Comparison of ENCODE assay signal across 2 cellular contexts in the genomic region with DNA sequence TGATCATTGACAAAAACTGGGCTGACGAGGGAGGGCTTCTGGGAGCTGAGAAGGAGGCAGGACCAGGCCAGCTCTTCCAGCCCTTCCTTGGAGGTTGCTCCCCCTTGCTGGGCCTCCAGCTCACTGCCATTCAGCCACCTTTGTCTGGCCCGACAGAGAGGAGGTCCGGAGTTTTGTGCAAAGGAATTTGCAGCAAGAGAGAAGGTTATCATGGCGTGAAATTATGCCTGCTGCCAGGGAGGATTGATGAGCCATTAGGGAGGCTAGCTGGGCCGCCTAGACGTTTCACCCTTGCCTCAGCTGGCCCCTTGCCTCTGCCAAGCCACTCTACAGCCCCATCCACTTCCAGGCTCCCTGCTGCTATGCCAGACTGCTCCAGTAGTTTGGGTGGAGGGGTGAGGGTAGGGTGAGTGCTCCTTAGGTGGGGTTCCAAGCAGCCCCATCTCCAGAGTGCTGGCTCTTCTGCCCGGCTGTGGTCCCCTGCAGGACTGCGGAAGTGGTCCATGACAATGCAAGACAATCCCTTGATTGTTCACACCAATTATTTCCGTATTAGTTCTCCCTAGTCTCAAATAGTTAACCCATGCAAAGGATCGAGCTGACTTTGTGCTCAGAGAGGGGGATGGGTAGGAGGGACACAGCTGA.
TF ChIP-seq lines count a peak whose summit lies in the region.

No MANE protein-coding gene starts in this region.

TF ChIP-seq in GM23338, 12 proteins besides CTCF, POLR2A, EP300 and RAD21 (continues in another document):
- no peak for TF ChIP-seq EZH2phosphoT487 (IDR thresholded peaks at IDR 0.05; ENCODE audit: unreplicated experiment)
- TF ChIP-seq, protein P1, sequence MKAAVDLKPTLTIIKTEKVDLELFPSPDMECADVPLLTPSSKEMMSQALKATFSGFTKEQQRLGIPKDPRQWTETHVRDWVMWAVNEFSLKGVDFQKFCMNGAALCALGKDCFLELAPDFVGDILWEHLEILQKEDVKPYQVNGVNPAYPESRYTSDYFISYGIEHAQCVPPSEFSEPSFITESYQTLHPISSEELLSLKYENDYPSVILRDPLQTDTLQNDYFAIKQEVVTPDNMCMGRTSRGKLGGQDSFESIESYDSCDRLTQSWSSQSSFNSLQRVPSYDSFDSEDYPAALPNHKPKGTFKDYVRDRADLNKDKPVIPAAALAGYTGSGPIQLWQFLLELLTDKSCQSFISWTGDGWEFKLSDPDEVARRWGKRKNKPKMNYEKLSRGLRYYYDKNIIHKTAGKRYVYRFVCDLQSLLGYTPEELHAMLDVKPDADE (IDR thresholded peaks at IDR 0.05), result no peak
- peak; percentile 16; the same call in 1 of the 2 replicates for TF ChIP-seq NANOG (IDR thresholded peaks at IDR 0.05; ENCODE audit: borderline replicate concordance)
- TF ChIP-seq CREB1 (CRISPR knock-in tag; IDR thresholded peaks at IDR 0.05; ENCODE audit: low read depth), result 0 out of 2 replicates have a peak, but pooled peaks have one; percentile 15
- TF ChIP-seq JUNB (IDR thresholded peaks at IDR 0.05; ENCODE audit: unreplicated experiment), result no peak
- TF ChIP-seq, protein P2, sequence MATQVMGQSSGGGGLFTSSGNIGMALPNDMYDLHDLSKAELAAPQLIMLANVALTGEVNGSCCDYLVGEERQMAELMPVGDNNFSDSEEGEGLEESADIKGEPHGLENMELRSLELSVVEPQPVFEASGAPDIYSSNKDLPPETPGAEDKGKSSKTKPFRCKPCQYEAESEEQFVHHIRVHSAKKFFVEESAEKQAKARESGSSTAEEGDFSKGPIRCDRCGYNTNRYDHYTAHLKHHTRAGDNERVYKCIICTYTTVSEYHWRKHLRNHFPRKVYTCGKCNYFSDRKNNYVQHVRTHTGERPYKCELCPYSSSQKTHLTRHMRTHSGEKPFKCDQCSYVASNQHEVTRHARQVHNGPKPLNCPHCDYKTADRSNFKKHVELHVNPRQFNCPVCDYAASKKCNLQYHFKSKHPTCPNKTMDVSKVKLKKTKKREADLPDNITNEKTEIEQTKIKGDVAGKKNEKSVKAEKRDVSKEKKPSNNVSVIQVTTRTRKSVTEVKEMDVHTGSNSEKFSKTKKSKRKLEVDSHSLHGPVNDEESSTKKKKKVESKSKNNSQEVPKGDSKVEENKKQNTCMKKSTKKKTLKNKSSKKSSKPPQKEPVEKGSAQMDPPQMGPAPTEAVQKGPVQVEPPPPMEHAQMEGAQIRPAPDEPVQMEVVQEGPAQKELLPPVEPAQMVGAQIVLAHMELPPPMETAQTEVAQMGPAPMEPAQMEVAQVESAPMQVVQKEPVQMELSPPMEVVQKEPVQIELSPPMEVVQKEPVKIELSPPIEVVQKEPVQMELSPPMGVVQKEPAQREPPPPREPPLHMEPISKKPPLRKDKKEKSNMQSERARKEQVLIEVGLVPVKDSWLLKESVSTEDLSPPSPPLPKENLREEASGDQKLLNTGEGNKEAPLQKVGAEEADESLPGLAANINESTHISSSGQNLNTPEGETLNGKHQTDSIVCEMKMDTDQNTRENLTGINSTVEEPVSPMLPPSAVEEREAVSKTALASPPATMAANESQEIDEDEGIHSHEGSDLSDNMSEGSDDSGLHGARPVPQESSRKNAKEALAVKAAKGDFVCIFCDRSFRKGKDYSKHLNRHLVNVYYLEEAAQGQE (IDR thresholded peaks at IDR 0.05; ENCODE audit: unreplicated experiment), result no peak
- TF ChIP-seq, protein P3, sequence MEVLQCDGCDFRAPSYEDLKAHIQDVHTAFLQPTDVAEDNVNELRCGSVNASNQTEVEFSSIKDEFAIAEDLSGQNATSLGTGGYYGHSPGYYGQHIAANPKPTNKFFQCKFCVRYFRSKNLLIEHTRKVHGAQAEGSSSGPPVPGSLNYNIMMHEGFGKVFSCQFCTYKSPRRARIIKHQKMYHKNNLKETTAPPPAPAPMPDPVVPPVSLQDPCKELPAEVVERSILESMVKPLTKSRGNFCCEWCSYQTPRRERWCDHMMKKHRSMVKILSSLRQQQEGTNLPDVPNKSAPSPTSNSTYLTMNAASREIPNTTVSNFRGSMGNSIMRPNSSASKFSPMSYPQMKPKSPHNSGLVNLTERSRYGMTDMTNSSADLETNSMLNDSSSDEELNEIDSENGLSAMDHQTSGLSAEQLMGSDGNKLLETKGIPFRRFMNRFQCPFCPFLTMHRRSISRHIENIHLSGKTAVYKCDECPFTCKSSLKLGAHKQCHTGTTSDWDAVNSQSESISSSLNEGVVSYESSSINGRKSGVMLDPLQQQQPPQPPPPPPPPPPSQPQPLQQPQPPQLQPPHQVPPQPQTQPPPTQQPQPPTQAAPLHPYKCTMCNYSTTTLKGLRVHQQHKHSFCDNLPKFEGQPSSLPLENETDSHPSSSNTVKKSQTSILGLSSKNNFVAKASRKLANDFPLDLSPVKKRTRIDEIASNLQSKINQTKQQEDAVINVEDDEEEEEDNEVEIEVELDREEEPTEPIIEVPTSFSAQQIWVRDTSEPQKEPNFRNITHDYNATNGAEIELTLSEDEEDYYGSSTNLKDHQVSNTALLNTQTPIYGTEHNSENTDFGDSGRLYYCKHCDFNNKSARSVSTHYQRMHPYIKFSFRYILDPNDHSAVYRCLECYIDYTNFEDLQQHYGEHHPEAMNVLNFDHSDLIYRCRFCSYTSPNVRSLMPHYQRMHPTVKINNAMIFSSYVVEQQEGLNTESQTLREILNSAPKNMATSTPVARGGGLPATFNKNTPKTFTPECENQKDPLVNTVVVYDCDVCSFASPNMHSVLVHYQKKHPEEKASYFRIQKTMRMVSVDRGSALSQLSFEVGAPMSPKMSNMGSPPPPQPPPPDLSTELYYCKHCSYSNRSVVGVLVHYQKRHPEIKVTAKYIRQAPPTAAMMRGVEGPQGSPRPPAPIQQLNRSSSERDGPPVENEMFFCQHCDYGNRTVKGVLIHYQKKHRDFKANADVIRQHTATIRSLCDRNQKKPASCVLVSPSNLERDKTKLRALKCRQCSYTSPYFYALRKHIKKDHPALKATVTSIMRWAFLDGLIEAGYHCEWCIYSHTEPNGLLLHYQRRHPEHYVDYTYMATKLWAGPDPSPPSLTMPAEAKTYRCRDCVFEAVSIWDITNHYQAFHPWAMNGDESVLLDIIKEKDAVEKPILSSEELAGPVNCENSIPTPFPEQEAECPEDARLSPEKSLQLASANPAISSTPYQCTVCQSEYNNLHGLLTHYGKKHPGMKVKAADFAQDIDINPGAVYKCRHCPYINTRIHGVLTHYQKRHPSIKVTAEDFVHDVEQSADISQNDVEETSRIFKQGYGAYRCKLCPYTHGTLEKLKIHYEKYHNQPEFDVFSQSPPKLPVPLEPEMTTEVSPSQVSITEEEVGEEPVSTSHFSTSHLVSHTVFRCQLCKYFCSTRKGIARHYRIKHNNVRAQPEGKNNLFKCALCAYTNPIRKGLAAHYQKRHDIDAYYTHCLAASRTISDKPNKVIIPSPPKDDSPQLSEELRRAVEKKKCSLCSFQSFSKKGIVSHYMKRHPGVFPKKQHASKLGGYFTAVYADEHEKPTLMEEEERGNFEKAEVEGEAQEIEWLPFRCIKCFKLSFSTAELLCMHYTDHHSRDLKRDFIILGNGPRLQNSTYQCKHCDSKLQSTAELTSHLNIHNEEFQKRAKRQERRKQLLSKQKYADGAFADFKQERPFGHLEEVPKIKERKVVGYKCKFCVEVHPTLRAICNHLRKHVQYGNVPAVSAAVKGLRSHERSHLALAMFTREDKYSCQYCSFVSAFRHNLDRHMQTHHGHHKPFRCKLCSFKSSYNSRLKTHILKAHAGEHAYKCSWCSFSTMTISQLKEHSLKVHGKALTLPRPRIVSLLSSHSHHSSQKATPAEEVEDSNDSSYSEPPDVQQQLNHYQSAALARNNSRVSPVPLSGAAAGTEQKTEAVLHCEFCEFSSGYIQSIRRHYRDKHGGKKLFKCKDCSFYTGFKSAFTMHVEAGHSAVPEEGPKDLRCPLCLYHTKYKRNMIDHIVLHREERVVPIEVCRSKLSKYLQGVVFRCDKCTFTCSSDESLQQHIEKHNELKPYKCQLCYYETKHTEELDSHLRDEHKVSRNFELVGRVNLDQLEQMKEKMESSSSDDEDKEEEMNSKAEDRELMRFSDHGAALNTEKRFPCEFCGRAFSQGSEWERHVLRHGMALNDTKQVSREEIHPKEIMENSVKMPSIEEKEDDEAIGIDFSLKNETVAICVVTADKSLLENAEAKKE (CRISPR knock-in tag; IDR thresholded peaks at IDR 0.05), result 0 out of 2 replicates have a peak, but pooled peaks have one; percentile 7

TF ChIP-seq in WTC11, 78 proteins besides CTCF, POLR2A, EP300 and RAD21:
- TF ChIP-seq, protein P4, sequence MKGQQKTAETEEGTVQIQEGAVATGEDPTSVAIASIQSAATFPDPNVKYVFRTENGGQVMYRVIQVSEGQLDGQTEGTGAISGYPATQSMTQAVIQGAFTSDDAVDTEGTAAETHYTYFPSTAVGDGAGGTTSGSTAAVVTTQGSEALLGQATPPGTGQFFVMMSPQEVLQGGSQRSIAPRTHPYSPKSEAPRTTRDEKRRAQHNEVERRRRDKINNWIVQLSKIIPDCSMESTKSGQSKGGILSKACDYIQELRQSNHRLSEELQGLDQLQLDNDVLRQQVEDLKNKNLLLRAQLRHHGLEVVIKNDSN (CRISPR knock-in tag; IDR thresholded peaks at IDR 0.05), result no peak
- 0 out of 2 replicates have a peak, but pooled peaks have one; percentile 64 for TF ChIP-seq ZNF263 (CRISPR knock-in tag; IDR thresholded peaks at IDR 0.05; ENCODE audit: low read depth)
- 0 out of 2 replicates have a peak, but pooled peaks have one; percentile 13 for TF ChIP-seq ETV6 (CRISPR knock-in tag; IDR thresholded peaks at IDR 0.05)
- TF ChIP-seq, protein P5, sequence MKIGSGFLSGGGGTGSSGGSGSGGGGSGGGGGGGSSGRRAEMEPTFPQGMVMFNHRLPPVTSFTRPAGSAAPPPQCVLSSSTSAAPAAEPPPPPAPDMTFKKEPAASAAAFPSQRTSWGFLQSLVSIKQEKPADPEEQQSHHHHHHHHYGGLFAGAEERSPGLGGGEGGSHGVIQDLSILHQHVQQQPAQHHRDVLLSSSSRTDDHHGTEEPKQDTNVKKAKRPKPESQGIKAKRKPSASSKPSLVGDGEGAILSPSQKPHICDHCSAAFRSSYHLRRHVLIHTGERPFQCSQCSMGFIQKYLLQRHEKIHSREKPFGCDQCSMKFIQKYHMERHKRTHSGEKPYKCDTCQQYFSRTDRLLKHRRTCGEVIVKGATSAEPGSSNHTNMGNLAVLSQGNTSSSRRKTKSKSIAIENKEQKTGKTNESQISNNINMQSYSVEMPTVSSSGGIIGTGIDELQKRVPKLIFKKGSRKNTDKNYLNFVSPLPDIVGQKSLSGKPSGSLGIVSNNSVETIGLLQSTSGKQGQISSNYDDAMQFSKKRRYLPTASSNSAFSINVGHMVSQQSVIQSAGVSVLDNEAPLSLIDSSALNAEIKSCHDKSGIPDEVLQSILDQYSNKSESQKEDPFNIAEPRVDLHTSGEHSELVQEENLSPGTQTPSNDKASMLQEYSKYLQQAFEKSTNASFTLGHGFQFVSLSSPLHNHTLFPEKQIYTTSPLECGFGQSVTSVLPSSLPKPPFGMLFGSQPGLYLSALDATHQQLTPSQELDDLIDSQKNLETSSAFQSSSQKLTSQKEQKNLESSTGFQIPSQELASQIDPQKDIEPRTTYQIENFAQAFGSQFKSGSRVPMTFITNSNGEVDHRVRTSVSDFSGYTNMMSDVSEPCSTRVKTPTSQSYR (CRISPR knock-in tag; IDR thresholded peaks at IDR 0.05), result peak; percentile 89
- TF ChIP-seq, protein P6, sequence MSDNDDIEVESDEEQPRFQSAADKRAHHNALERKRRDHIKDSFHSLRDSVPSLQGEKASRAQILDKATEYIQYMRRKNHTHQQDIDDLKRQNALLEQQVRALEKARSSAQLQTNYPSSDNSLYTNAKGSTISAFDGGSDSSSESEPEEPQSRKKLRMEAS (CRISPR knock-in tag; IDR thresholded peaks at IDR 0.05), result 0 out of 2 replicates have a peak, but pooled peaks have one; percentile 19
